ENCODE assay signal across 12 cellular contexts in genomic region chr9:112038017-112038408, GRCh38.
A peak's percentile ranks its signal among the peaks of the same experiment; 100 is the strongest.
DNase-seq lines count a peak whose midpoint lies in the region; ATAC-seq, FAIRE-seq and TF ChIP-seq lines count a peak whose summit lies in the region.
"Had no signal": no experiment of that assay in that cellular context is flagged by ENCODE, and none has a peak within 500 bp of the region (broad histone marks: within the 10 kb centered on the region; RNA-seq: fewer than 3 reads in every experiment).

No MANE protein-coding gene starts in this region.

- intact Hi-C loops in CD8-positive, alpha-beta T cell (cut with DNase I, micrococcal nuclease), result loop anchor here (5.0 to 10.0 kb wide), 3 partner anchors 46 to 376 kb away; partner anchors contain the start of gene GNG10 (in 1 of the 2)
- intact Hi-C loops in mucosa of descending colon (cut with DNase I, micrococcal nuclease), result no loop called here

- peak; percentile 51 for ATAC-seq in CD8-positive, alpha-beta T cell
- peak; percentile 14 for ATAC-seq in HG03064 (IDR thresholded peaks at IDR 0.05; ENCODE audit: low read depth, unreplicated experiment)
- ATAC-seq in mucosa of descending colon, result peak; percentile 23
- ATAC-seq: left lung had no signal

- H3K27me3 Mint-ChIP-seq in CD8-positive, alpha-beta T cell (ENCODE audit: low read depth), result peaks cover 14% of the 10 kb centered on the region
- H3K27me3 Mint-ChIP-seq in T-helper 2 cell treated with Interferon-gamma antibody and Interleukin-4, amounts not matched to agents 5 μg/mL and 100 μg/mL, for 36 hours (ENCODE audit: low read depth), result peaks cover 26% of the 10 kb centered on the region
- no peaks in the 10 kb centered on the region for H3K27me3 Mint-ChIP-seq in type B pancreatic cell
- H3K27me3 Mint-ChIP-seq: progenitor cell of endocrine pancreas had no signal

- H3K36me3 ChIP-seq in CD8-positive, alpha-beta T cell (ENCODE audit: insufficient read depth, low read length), result no peaks in the 10 kb centered on the region
- H3K36me3 ChIP-seq in mucosa of descending colon (ENCODE audit: low read depth), result no peaks in the 10 kb centered on the region
- no peaks in the 10 kb centered on the region for H3K36me3 ChIP-seq in tibial nerve
- H3K36me3 ChIP-seq: thyroid gland had no signal

- no peak for TF ChIP-seq EP300 in tibial nerve (IDR thresholded peaks at IDR 0.05)

- no peak overlapping the region for H3K4me3 ChIP-seq in CD8-positive, alpha-beta T cell (ENCODE audit: low read depth, low read length)
- H3K4me3 ChIP-seq in mucosa of descending colon, result no peak overlapping the region
- no peak overlapping the region for H3K4me3 ChIP-seq in tibial nerve
- H3K4me3 ChIP-seq: left lung, thyroid gland had no signal

- H3K9me3 ChIP-seq in CD8-positive, alpha-beta T cell (ENCODE audit: low read length), result no peaks in the 10 kb centered on the region
- H3K9me3 ChIP-seq in mucosa of descending colon (no peaks in the 10 kb centered on the region), tibial nerve (no peaks in the 10 kb centered on the region)
- H3K9me3 ChIP-seq: left lung, thyroid gland had no signal

- POLR2A ChIA-PET in CD8-positive, alpha-beta T cell (lab: Charles Lee), result interaction anchor here (0.7 to 2.1 kb wide), 5 partner anchors 10 to 142 kb away, joined by 3 to 7 read pairs (median 3); partner anchors contain the start of gene UGCG

- no peak for DNase-seq in CD8-positive, alpha-beta T cell
- DNase-seq in T-helper 2 cell treated with Interferon-gamma antibody and Interleukin-4, amounts not matched to agents 5 μg/mL and 100 μg/mL, for 36 hours (ENCODE audit: low spot score), result no peak
- DNase-seq in mucosa of descending colon, result no peak
- DNase-seq in tibial nerve (ENCODE audit: low spot score in 2 of 2), result no peak
- DNase-seq in type B pancreatic cell (ENCODE audit: extremely low spot score, unreplicated experiment), result no peak
- DNase-seq in pons (ENCODE audit: low spot score), result no peak
- DNase-seq in GM19239 (ENCODE audit: insufficient read length, low spot score), result no peak
- DNase-seq: glutamatergic neuron, left lung, thyroid gland had no signal

- H3K4me3 Mint-ChIP-seq in CD8-positive, alpha-beta T cell, result peak overlapping the region; percentile 68
- peak overlapping the region; percentile 64 for H3K4me3 Mint-ChIP-seq in T-helper 2 cell treated with Interferon-gamma antibody and Interleukin-4, amounts not matched to agents 5 μg/mL and 100 μg/mL, for 36 hours
- H3K4me3 Mint-ChIP-seq in type B pancreatic cell, result no peak overlapping the region

- no peak for TF ChIP-seq CTCF in CD8-positive, alpha-beta T cell (IDR thresholded peaks at IDR 0.05)
- TF ChIP-seq CTCF in mucosa of descending colon (IDR thresholded peaks at IDR 0.05), result no peak
- TF ChIP-seq CTCF in tibial nerve (IDR thresholded peaks at IDR 0.05), result no peak
- no peak for TF ChIP-seq CTCF in type B pancreatic cell (conservative IDR thresholded peaks at IDR 0.05)

- H3K27me3 ChIP-seq in CD8-positive, alpha-beta T cell (ENCODE audit: insufficient read depth, low read length), result no peaks in the 10 kb centered on the region
- no peaks in the 10 kb centered on the region for H3K27me3 ChIP-seq in tibial nerve
- H3K27me3 ChIP-seq: left lung, thyroid gland had no signal

- peaks cover 30% of the 10 kb centered on the region for H3K4me1 ChIP-seq in CD8-positive, alpha-beta T cell (ENCODE audit: insufficient read depth, low read length)
- no peaks in the 10 kb centered on the region for H3K4me1 ChIP-seq in mucosa of descending colon (ENCODE audit: low read depth)
- H3K4me1 ChIP-seq in tibial nerve, result peaks cover 0 to 8% (median under 1%) of the 10 kb centered on the region in 4 donors
- H3K4me1 ChIP-seq: thyroid gland had no signal

- peaks cover 59% of the 10 kb centered on the region for H3K4me1 Mint-ChIP-seq in CD8-positive, alpha-beta T cell (ENCODE audit: low read depth)
- H3K4me1 Mint-ChIP-seq in T-helper 2 cell treated with Interferon-gamma antibody and Interleukin-4, amounts not matched to agents 5 μg/mL and 100 μg/mL, for 36 hours (ENCODE audit: low read depth), result peaks cover 28% of the 10 kb centered on the region
- H3K4me1 Mint-ChIP-seq in type B pancreatic cell (ENCODE audit: unreplicated experiment), result peaks cover 18% of the 10 kb centered on the region

- peaks cover 11% of the 10 kb centered on the region for H3K36me3 Mint-ChIP-seq in CD8-positive, alpha-beta T cell
- H3K36me3 Mint-ChIP-seq in T-helper 2 cell treated with Interferon-gamma antibody and Interleukin-4, amounts not matched to agents 5 μg/mL and 100 μg/mL, for 36 hours (ENCODE audit: low read depth), result peaks cover 42% of the 10 kb centered on the region
- peaks cover 35% of the 10 kb centered on the region for H3K36me3 Mint-ChIP-seq in type B pancreatic cell

- no peak overlapping the region for H3K27ac ChIP-seq in CD8-positive, alpha-beta T cell (ENCODE audit: low read depth, low read length)
- H3K27ac ChIP-seq in tibial nerve, result no peak overlapping the region
- H3K27ac ChIP-seq: left lung, thyroid gland had no signal

- no peak for TF ChIP-seq POLR2A in tibial nerve (IDR thresholded peaks at IDR 0.05)

- no peak for FAIRE-seq in GM19239 (lab: Jason Lieb, UNC)

- CTCF ChIA-PET in CD8-positive, alpha-beta T cell (lab: Charles Lee), result interaction anchor here (1.0 to 1.3 kb wide), 2 partner anchors 36 to 165 kb away, joined by 3 to 6 read pairs; no protein-coding TSS in a partner anchor

- peak overlapping the region; percentile 87 for H3K27ac Mint-ChIP-seq in CD8-positive, alpha-beta T cell
- H3K27ac Mint-ChIP-seq in T-helper 2 cell treated with Interferon-gamma antibody and Interleukin-4, amounts not matched to agents 5 μg/mL and 100 μg/mL, for 36 hours, result peak overlapping the region; percentile 83
- no peak overlapping the region for H3K27ac Mint-ChIP-seq in type B pancreatic cell
- H3K27ac Mint-ChIP-seq: progenitor cell of endocrine pancreas had no signal

- WGBS in tibial nerve, 2 donors, result 82 to 86% methylated on average over 2 of the region's 2 CpGs

- no peaks in the 10 kb centered on the region for H3K9me3 Mint-ChIP-seq in CD8-positive, alpha-beta T cell
- no peaks in the 10 kb centered on the region for H3K9me3 Mint-ChIP-seq in T-helper 2 cell treated with Interferon-gamma antibody and Interleukin-4, amounts not matched to agents 5 μg/mL and 100 μg/mL, for 36 hours
- H3K9me3 Mint-ChIP-seq in type B pancreatic cell, result peaks cover 7% of the 10 kb centered on the region

Comparison
In these comparisons a context has a peak if more than half of its experiments do, and no peak if none do; other contexts are left out.
1. intact Hi-C loops: an anchor here in CD8-positive, alpha-beta T cell (5.0 to 10.0 kb wide); none called in mucosa of descending colon.